ENCODE assay signal across 18 cellular contexts in the genomic region with DNA sequence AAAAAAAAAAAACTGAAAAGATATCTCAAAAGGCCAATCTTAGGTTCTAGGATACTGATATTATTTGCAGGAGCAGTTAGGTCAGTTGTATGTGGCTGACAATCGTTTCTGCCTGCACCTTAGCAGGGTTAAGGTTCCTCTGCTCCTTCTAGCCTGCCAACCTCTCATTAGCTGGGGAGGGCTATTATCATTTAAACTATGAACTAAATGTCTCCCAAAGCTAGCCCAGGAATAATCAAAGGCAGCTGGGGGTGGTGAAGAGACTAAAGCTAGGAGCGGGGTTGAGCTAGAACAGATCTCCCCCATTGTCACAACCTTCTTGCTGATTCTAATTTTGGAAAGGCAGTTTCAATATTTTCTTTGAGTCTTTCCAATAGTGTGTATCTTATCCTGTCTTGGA.
"Had no signal": no experiment of that assay in that cellular context is flagged by ENCODE, and none has a peak within 500 bp of the region (broad histone marks: within the 10 kb centered on the region; RNA-seq: fewer than 3 reads in every experiment).

No MANE protein-coding gene starts in this region.

- H3K4me1 ChIP-seq: colonic mucosa, lower lobe of right lung, right lobe of liver, suprapubic skin had no signal

- DNase-seq: activated B cell treated with CpG ODN at 0.5 μM for 24 hours; activated T-cell treated with anti-CD3 and anti-CD28 coated beads, Interleukin-2, amount 50 U/mL, for 1 hour; caudate nucleus; colonic mucosa; foreskin fibroblast; hypothalamus; left colon; lower lobe of right lung; right lobe of liver; stimulated activated CD4-positive, alpha-beta T cell treated with anti-CD3 and anti-CD28 coated beads, Interleukin-4, amount 100 ng/mL, for 4 hours; stimulated activated CD8-positive, alpha-beta memory T cell treated with anti-CD3 and anti-CD28 coated beads, Interleukin-4, amount 100 ng/mL, for 48 hours; stimulated activated naive CD4-positive, alpha-beta T cell treated with Interleukin-2 at 50 U/mL for 16 hours; T-helper 17 cell; trophoblast cell had no signal

- H3K36me3 ChIP-seq: colonic mucosa, lower lobe of right lung, right lobe of liver, suprapubic skin had no signal

- H3K27me3 ChIP-seq: colonic mucosa, right lobe of liver, suprapubic skin had no signal

- H3K9me3 ChIP-seq: colonic mucosa, lower lobe of right lung, right lobe of liver, suprapubic skin had no signal

- H3K4me2 ChIP-seq: smooth muscle cell had no signal

- H3K27ac ChIP-seq: colonic mucosa, lower lobe of right lung, right lobe of liver, suprapubic skin had no signal

- H3K4me3 ChIP-seq: colonic mucosa, lower lobe of right lung, right lobe of liver, smooth muscle cell, suprapubic skin had no signal

- FAIRE-seq: endothelial cell of umbilical vein, islet of Langerhans had no signal

- ATAC-seq: left colon, right lobe of liver had no signal
